Comparison of ENCODE assay signal across 15 cellular contexts in genomic region chr2:240131941-240132650, GRCh38. TPM values are rescaled to one million over a fixed set of nuclear protein-coding genes. Genes with fewer than 3 reads are reported as not detected.
DNase-seq lines count a peak whose midpoint lies in the region; ATAC-seq, FAIRE-seq and TF ChIP-seq lines count a peak whose summit lies in the region.
"Had no signal": no experiment of that assay in that cellular context is flagged by ENCODE, and none has a peak within 500 bp of the region (broad histone marks: within the 10 kb centered on the region; RNA-seq: fewer than 3 reads in every experiment).

No MANE protein-coding gene starts in this region.

- no peak for TF ChIP-seq POLR2A in GM12892 (IDR thresholded peaks at IDR 0.05; ENCODE audit: low read depth, low read length)

- H3K9me3 Mint-ChIP-seq in activated naive CD8-positive, alpha-beta T cell treated with anti-CD3 and anti-CD28 coated beads, Interleukin-2, amount 10 ng/mL, durations not matched to agents 7 days and 5 days, result no peaks in the 10 kb centered on the region
- no peaks in the 10 kb centered on the region for H3K9me3 Mint-ChIP-seq in activated naive CD8-positive, alpha-beta T cell treated with anti-CD3 and anti-CD28 coated beads, Interleukin-2, amount 50 U/mL, for 24 hours
- H3K9me3 Mint-ChIP-seq: IgD-negative memory B cell had no signal

- peaks cover 25% of the 10 kb centered on the region for H3K4me1 ChIP-seq in left ventricle myocardium inferior

- H3K27ac ChIP-seq in WERI-Rb-1 (no peak overlapping the region), left ventricle myocardium inferior (replicated peaks) (no peak overlapping the region), temporal lobe (ENCODE audit: low read depth, low read length) (peak overlapping the region; percentile 88)
- H3K27ac ChIP-seq: ascending aorta, SJCRH30 had no signal

- TF ChIP-seq CTCF in WERI-Rb-1 (IDR thresholded peaks at IDR 0.05; ENCODE audit: low read depth, low read length) (peak; percentile 53), left ventricle myocardium inferior (IDR thresholded peaks at IDR 0.05; ENCODE audit: borderline replicate concordance) (peak; percentile 9)

- peak; percentile 21 for DNase-seq in activated naive CD8-positive, alpha-beta T cell treated with anti-CD3 and anti-CD28 coated beads, Interleukin-2, amount 10 ng/mL, durations not matched to agents 7 days and 5 days
- DNase-seq in activated naive CD8-positive, alpha-beta T cell treated with anti-CD3 and anti-CD28 coated beads, Interleukin-2, amount 50 U/mL, for 24 hours, result no peak
- no peak for DNase-seq in WERI-Rb-1
- no peak for DNase-seq in left ventricle myocardium inferior
- no peak for DNase-seq in GM12892 (ENCODE audit: insufficient read length)
- DNase-seq in NCI-H82 (lab: John Stamatoyannopoulos, UW), result no peak
- DNase-seq: activated T-cell treated with anti-CD3 and anti-CD28 coated beads for 4 hours; NCI-H1436 treated with DMSO at 0.1 percent for 48 hours; stimulated activated CD4-positive, alpha-beta T cell treated with anti-CD3 and anti-CD28 coated beads, Interleukin-2, amount 100 ng/mL, for 24 hours had no signal

- H3K36me3 ChIP-seq in WERI-Rb-1, result peaks cover 50% of the 10 kb centered on the region
- H3K36me3 ChIP-seq in left ventricle myocardium inferior, result peaks cover 60% of the 10 kb centered on the region

- no peak overlapping the region for H3K4me3 ChIP-seq in WERI-Rb-1 (ENCODE audit: low read depth, low read length)
- H3K4me3 ChIP-seq in left ventricle myocardium inferior, result no peak overlapping the region
- H3K4me3 ChIP-seq: ascending aorta, SJCRH30 had no signal

- H3K36me3 Mint-ChIP-seq in activated naive CD8-positive, alpha-beta T cell treated with anti-CD3 and anti-CD28 coated beads, Interleukin-2, amount 10 ng/mL, durations not matched to agents 7 days and 5 days, result no peaks in the 10 kb centered on the region
- peaks cover 39% of the 10 kb centered on the region for H3K36me3 Mint-ChIP-seq in activated naive CD8-positive, alpha-beta T cell treated with anti-CD3 and anti-CD28 coated beads, Interleukin-2, amount 50 U/mL, for 24 hours (ENCODE audit: low read depth)

- peaks cover under 1% of the 10 kb centered on the region for H3K27me3 Mint-ChIP-seq in activated naive CD8-positive, alpha-beta T cell treated with anti-CD3 and anti-CD28 coated beads, Interleukin-2, amount 10 ng/mL, durations not matched to agents 7 days and 5 days
- no peaks in the 10 kb centered on the region for H3K27me3 Mint-ChIP-seq in activated naive CD8-positive, alpha-beta T cell treated with anti-CD3 and anti-CD28 coated beads, Interleukin-2, amount 50 U/mL, for 24 hours
- H3K27me3 Mint-ChIP-seq: IgD-negative memory B cell had no signal

- H3K27ac Mint-ChIP-seq in activated naive CD8-positive, alpha-beta T cell treated with anti-CD3 and anti-CD28 coated beads, Interleukin-2, amount 10 ng/mL, durations not matched to agents 7 days and 5 days, result no peak overlapping the region
- no peak overlapping the region for H3K27ac Mint-ChIP-seq in activated naive CD8-positive, alpha-beta T cell treated with anti-CD3 and anti-CD28 coated beads, Interleukin-2, amount 50 U/mL, for 24 hours
- H3K27ac Mint-ChIP-seq: IgD-negative memory B cell had no signal

- FAIRE-seq in GM12892 (lab: Jason Lieb, UNC), result no peak

- intact Hi-C loops in left ventricle myocardium inferior (cut with micrococcal nuclease), result no loop called here

- ATAC-seq in activated naive CD8-positive, alpha-beta T cell treated with anti-CD3 and anti-CD28 coated beads, Interleukin-2, amount 10 ng/mL, durations not matched to agents 7 days and 5 days (ENCODE audit: low read depth), result no peak
- ATAC-seq in activated naive CD8-positive, alpha-beta T cell treated with anti-CD3 and anti-CD28 coated beads, Interleukin-2, amount 50 U/mL, for 24 hours, result no peak
- no peak for ATAC-seq in HG02884 (IDR thresholded peaks at IDR 0.05; ENCODE audit: unreplicated experiment)

- H3K9me3 ChIP-seq in WERI-Rb-1 (ENCODE audit: severe bottlenecking), result no peaks in the 10 kb centered on the region
- no peaks in the 10 kb centered on the region for H3K9me3 ChIP-seq in left ventricle myocardium inferior (replicated peaks)
- H3K9me3 ChIP-seq: ascending aorta, SJCRH30 had no signal

- peaks cover 15% of the 10 kb centered on the region for H3K4me1 Mint-ChIP-seq in activated naive CD8-positive, alpha-beta T cell treated with anti-CD3 and anti-CD28 coated beads, Interleukin-2, amount 10 ng/mL, durations not matched to agents 7 days and 5 days
- H3K4me1 Mint-ChIP-seq in activated naive CD8-positive, alpha-beta T cell treated with anti-CD3 and anti-CD28 coated beads, Interleukin-2, amount 50 U/mL, for 24 hours, result peaks cover 23% of the 10 kb centered on the region

- H3K27me3 ChIP-seq in WERI-Rb-1 (ENCODE audit: insufficient read depth, low read depth, severe bottlenecking) (no peaks in the 10 kb centered on the region), left ventricle myocardium inferior (ENCODE audit: low read depth) (no peaks in the 10 kb centered on the region)
- H3K27me3 ChIP-seq: ascending aorta had no signal

- H3K4me3 Mint-ChIP-seq in activated naive CD8-positive, alpha-beta T cell treated with anti-CD3 and anti-CD28 coated beads, Interleukin-2, amount 10 ng/mL, durations not matched to agents 7 days and 5 days, result no peak overlapping the region
- H3K4me3 Mint-ChIP-seq in activated naive CD8-positive, alpha-beta T cell treated with anti-CD3 and anti-CD28 coated beads, Interleukin-2, amount 50 U/mL, for 24 hours, result no peak overlapping the region

- POLR2A ChIA-PET in activated naive CD8-positive, alpha-beta T cell treated with anti-CD3 and anti-CD28 coated beads, Interleukin-2, amount 10 ng/mL, durations not matched to agents 7 days and 5 days (lab: Charles Lee), result no interaction called here

RNA-seq across cellular contexts. Expression of gene COPS9, which starts 4.0 kb away (rescaled TPM):
- 10 to 100 TPM; 87.1 to 89.5 TPM for total RNA-seq in activated naive CD8-positive, alpha-beta T cell treated with anti-CD3 and anti-CD28 coated beads, Interleukin-2, amount 10 ng/mL, durations not matched to agents 7 days and 5 days
- total RNA-seq in left ventricle myocardium inferior, result 190 TPM
- total RNA-seq in temporal lobe, result 49.2 TPM
- polyA plus RNA-seq in GM12892 (2012; ENCODE audit: missing spikeins), result 109 TPM

RNA-seq across cellular contexts. Expression of gene OTOS, which starts 8.4 kb away (rescaled TPM):
- not detected for total RNA-seq in activated naive CD8-positive, alpha-beta T cell treated with anti-CD3 and anti-CD28 coated beads, Interleukin-2, amount 10 ng/mL, durations not matched to agents 7 days and 5 days
- total RNA-seq in left ventricle myocardium inferior (not detected), temporal lobe (not detected)
- not detected for polyA plus RNA-seq in GM12892 (2012; ENCODE audit: missing spikeins)
- total RNA-seq: ascending aorta, lung microvascular endothelial cell, SJCRH30 had no signal
- polyA plus RNA-seq: IgD-negative memory B cell had no signal
